Comparison of ENCODE assay signal across 1 cellular context in genomic region chr15:22845289-22845900, GRCh38.
TF ChIP-seq lines count a peak whose summit lies in the region.

No MANE protein-coding gene starts in this region.

TF ChIP-seq in GM23338, 12 proteins besides CTCF, POLR2A, EP300 and RAD21 (continued from another document):
- TF ChIP-seq, protein P1, sequence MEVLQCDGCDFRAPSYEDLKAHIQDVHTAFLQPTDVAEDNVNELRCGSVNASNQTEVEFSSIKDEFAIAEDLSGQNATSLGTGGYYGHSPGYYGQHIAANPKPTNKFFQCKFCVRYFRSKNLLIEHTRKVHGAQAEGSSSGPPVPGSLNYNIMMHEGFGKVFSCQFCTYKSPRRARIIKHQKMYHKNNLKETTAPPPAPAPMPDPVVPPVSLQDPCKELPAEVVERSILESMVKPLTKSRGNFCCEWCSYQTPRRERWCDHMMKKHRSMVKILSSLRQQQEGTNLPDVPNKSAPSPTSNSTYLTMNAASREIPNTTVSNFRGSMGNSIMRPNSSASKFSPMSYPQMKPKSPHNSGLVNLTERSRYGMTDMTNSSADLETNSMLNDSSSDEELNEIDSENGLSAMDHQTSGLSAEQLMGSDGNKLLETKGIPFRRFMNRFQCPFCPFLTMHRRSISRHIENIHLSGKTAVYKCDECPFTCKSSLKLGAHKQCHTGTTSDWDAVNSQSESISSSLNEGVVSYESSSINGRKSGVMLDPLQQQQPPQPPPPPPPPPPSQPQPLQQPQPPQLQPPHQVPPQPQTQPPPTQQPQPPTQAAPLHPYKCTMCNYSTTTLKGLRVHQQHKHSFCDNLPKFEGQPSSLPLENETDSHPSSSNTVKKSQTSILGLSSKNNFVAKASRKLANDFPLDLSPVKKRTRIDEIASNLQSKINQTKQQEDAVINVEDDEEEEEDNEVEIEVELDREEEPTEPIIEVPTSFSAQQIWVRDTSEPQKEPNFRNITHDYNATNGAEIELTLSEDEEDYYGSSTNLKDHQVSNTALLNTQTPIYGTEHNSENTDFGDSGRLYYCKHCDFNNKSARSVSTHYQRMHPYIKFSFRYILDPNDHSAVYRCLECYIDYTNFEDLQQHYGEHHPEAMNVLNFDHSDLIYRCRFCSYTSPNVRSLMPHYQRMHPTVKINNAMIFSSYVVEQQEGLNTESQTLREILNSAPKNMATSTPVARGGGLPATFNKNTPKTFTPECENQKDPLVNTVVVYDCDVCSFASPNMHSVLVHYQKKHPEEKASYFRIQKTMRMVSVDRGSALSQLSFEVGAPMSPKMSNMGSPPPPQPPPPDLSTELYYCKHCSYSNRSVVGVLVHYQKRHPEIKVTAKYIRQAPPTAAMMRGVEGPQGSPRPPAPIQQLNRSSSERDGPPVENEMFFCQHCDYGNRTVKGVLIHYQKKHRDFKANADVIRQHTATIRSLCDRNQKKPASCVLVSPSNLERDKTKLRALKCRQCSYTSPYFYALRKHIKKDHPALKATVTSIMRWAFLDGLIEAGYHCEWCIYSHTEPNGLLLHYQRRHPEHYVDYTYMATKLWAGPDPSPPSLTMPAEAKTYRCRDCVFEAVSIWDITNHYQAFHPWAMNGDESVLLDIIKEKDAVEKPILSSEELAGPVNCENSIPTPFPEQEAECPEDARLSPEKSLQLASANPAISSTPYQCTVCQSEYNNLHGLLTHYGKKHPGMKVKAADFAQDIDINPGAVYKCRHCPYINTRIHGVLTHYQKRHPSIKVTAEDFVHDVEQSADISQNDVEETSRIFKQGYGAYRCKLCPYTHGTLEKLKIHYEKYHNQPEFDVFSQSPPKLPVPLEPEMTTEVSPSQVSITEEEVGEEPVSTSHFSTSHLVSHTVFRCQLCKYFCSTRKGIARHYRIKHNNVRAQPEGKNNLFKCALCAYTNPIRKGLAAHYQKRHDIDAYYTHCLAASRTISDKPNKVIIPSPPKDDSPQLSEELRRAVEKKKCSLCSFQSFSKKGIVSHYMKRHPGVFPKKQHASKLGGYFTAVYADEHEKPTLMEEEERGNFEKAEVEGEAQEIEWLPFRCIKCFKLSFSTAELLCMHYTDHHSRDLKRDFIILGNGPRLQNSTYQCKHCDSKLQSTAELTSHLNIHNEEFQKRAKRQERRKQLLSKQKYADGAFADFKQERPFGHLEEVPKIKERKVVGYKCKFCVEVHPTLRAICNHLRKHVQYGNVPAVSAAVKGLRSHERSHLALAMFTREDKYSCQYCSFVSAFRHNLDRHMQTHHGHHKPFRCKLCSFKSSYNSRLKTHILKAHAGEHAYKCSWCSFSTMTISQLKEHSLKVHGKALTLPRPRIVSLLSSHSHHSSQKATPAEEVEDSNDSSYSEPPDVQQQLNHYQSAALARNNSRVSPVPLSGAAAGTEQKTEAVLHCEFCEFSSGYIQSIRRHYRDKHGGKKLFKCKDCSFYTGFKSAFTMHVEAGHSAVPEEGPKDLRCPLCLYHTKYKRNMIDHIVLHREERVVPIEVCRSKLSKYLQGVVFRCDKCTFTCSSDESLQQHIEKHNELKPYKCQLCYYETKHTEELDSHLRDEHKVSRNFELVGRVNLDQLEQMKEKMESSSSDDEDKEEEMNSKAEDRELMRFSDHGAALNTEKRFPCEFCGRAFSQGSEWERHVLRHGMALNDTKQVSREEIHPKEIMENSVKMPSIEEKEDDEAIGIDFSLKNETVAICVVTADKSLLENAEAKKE (CRISPR knock-in tag; IDR thresholded peaks at IDR 0.05), result no peak
- TF ChIP-seq, protein P2, sequence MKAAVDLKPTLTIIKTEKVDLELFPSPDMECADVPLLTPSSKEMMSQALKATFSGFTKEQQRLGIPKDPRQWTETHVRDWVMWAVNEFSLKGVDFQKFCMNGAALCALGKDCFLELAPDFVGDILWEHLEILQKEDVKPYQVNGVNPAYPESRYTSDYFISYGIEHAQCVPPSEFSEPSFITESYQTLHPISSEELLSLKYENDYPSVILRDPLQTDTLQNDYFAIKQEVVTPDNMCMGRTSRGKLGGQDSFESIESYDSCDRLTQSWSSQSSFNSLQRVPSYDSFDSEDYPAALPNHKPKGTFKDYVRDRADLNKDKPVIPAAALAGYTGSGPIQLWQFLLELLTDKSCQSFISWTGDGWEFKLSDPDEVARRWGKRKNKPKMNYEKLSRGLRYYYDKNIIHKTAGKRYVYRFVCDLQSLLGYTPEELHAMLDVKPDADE (IDR thresholded peaks at IDR 0.05), result no peak
- TF ChIP-seq EZH2phosphoT487 (IDR thresholded peaks at IDR 0.05; ENCODE audit: unreplicated experiment) (no peak), POLR2AphosphoS5 (IDR thresholded peaks at IDR 0.05; ENCODE audit: low read depth) (no peak), CREB1 (CRISPR knock-in tag; IDR thresholded peaks at IDR 0.05; ENCODE audit: low read depth) (no peak), ZNF114 (CRISPR knock-in tag; IDR thresholded peaks at IDR 0.05) (no peak)
- TF ChIP-seq, protein P3, sequence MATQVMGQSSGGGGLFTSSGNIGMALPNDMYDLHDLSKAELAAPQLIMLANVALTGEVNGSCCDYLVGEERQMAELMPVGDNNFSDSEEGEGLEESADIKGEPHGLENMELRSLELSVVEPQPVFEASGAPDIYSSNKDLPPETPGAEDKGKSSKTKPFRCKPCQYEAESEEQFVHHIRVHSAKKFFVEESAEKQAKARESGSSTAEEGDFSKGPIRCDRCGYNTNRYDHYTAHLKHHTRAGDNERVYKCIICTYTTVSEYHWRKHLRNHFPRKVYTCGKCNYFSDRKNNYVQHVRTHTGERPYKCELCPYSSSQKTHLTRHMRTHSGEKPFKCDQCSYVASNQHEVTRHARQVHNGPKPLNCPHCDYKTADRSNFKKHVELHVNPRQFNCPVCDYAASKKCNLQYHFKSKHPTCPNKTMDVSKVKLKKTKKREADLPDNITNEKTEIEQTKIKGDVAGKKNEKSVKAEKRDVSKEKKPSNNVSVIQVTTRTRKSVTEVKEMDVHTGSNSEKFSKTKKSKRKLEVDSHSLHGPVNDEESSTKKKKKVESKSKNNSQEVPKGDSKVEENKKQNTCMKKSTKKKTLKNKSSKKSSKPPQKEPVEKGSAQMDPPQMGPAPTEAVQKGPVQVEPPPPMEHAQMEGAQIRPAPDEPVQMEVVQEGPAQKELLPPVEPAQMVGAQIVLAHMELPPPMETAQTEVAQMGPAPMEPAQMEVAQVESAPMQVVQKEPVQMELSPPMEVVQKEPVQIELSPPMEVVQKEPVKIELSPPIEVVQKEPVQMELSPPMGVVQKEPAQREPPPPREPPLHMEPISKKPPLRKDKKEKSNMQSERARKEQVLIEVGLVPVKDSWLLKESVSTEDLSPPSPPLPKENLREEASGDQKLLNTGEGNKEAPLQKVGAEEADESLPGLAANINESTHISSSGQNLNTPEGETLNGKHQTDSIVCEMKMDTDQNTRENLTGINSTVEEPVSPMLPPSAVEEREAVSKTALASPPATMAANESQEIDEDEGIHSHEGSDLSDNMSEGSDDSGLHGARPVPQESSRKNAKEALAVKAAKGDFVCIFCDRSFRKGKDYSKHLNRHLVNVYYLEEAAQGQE (IDR thresholded peaks at IDR 0.05; ENCODE audit: unreplicated experiment), result no peak
TF ChIP-seq in GM23338: peak in this region for 0.
